6 cellular contexts compared by ENCODE assay signal in the genomic region with DNA sequence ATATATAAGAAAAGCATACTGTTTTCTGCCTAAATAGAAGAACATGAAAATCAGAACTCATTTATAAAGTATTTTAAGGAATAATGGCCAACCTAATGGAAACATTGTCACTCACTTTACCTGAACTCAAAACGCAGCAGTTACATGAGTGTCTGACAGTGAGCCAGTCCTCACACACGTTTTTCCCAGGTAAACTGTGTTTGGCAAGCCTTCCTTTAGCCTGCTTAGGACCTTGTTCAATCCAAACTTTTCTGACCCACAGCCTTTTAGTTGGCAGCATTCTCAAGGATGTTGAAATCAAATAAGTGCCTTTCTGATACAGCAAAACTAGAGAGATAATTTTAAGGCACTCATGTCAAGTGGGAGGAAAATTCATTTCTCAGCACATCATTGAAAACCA.
"Had no signal": no experiment of that assay in that cellular context is flagged by ENCODE, and none has a peak within 500 bp of the region (broad histone marks: within the 10 kb centered on the region; RNA-seq: fewer than 3 reads in every experiment).

No MANE protein-coding gene starts in this region.

- H3K4me3 ChIP-seq: K562 had no signal

- H3K27ac Mint-ChIP-seq: IgD-negative memory B cell had no signal

- DNase-seq: IMR-90, KBM-7 had no signal

- H3K36me3 Mint-ChIP-seq: IgD-negative memory B cell had no signal

- H3K27ac ChIP-seq: HL-60 had no signal

- H3K9me3 Mint-ChIP-seq: IgD-negative memory B cell had no signal

- ATAC-seq: HepG2, K562 had no signal
